In genomic region chr12:100128509-100128908, GRCh38 we compare ENCODE assay signal across 1 cellular context.
A peak's percentile ranks its signal among the peaks of the same experiment; 100 is the strongest.
TF ChIP-seq lines count a peak whose summit lies in the region.

No MANE protein-coding gene starts in this region.

TF ChIP-seq in K562, 482 proteins besides CTCF, POLR2A, EP300 and RAD21 (continued from another document):
- TF ChIP-seq IRF9 (tag; IDR thresholded peaks at IDR 0.05) (0 out of 2 replicates have a peak, but pooled peaks have one; percentile 34), EWSR1 (IDR thresholded peaks at IDR 0.05; ENCODE audit: borderline replicate concordance, low read depth, partially characterized antibody) (no peak)
